ENCODE assay signal across 20 cellular contexts in genomic region chr4:39994356-39994755, GRCh38.
"Had no signal": no experiment of that assay in that cellular context is flagged by ENCODE, and none has a peak within 500 bp of the region (broad histone marks: within the 10 kb centered on the region; RNA-seq: fewer than 3 reads in every experiment).

No MANE protein-coding gene starts in this region.

- H3K36me3 ChIP-seq: MG63 had no signal

- DNase-seq: IMR-90, Karpas-422, KG1, MG63, NCI-H1092 treated with DMSO at 0.1 percent for 48 hours, NCI-H1436, NCI-H187, NCI-H2029, NCI-H2081 treated with DMSO at 0.1 percent for 48 hours, NCI-H2171, NCI-H226, NCI-H446, NCI-H510A, NCI-H524 treated with DMSO at 0.1 percent for 48 hours, NCI-H69, NCI-H774, SHP77, SK-N-SH, SW 1271 had no signal

- H3K4me2 ChIP-seq: SK-N-SH had no signal

- H3K27ac ChIP-seq: RWPE1 had no signal

- H3K9ac ChIP-seq: SK-N-SH had no signal

- H3K9me3 ChIP-seq: MG63, SK-N-SH had no signal

- H3K27me3 ChIP-seq: MG63 had no signal

- H3K4me3 ChIP-seq: MG63 had no signal
